ENCODE assay signal across 8 cellular contexts in genomic region chr3:43691120-43692002, GRCh38. TPM values are rescaled to one million over a fixed set of nuclear protein-coding genes. Genes with fewer than 3 reads are reported as not detected.
DNase-seq lines count a peak whose midpoint lies in the region; TF ChIP-seq lines count a peak whose summit lies in the region.

No MANE protein-coding gene starts in this region.

- H3K36me3 ChIP-seq in HEK293 (ENCODE audit: control insufficient read depth in 2 of 2, insufficient read depth in 1 of 2, low read length in 2 of 2) (no peaks in the 10 kb centered on the region), liver (ENCODE audit: control insufficient read depth in 4 of 4, insufficient read depth in 3 of 4, low read depth in 1 of 4, low read length in 3 of 4) (no peaks in the 10 kb centered on the region)

- DNase-seq in GM12865 (ENCODE audit: low read depth) (peak; percentile 54), NCI-H1092 (lab: John Stamatoyannopoulos, UW) (peak; percentile 28), dedifferentiated amniotic fluid mesenchymal stem cell (ENCODE audit: extremely low spot score) (no peak)
- DNase-seq in activated CD4-positive, alpha-beta T cell treated with anti-CD3 and anti-CD28 coated beads for 1 hour, result peak; percentile 12
- DNase-seq in stimulated activated CD4-positive, alpha-beta T cell treated with anti-CD3 and anti-CD28 coated beads, Interleukin-4, amount 100 ng/mL, for 4 hours, result peak; percentile 23 to 38

- H3K4me3 ChIP-seq in GM12865 (ENCODE audit: low read depth, low read length) (peak overlapping the region; percentile 82), HEK293 (ENCODE audit: low read depth, low read length) (peak overlapping the region; percentile 78), liver (ENCODE audit: low read depth in 1 of 3, low read length in 3 of 3) (peak overlapping the region; percentile 79 to 96 (median 79))

- peaks cover 38% of the 10 kb centered on the region for H3K4me1 Mint-ChIP-seq in dendritic cell treated with granulocyte-macrophage colony-stimulating factor and Interleukin-4, amounts not matched to agents 40 ng/mL and 50 ng/mL, for 4 days (ENCODE audit: low read depth)

- peak overlapping the region; percentile 93 for H3K4me3 Mint-ChIP-seq in dendritic cell treated with granulocyte-macrophage colony-stimulating factor and Interleukin-4, amounts not matched to agents 40 ng/mL and 50 ng/mL, for 4 days

- no peak for TF ChIP-seq CTCF in GM12865 (IDR thresholded peaks at IDR 0.05; ENCODE audit: insufficient read depth, low read depth, low read length, missing control alignments)
- TF ChIP-seq CTCF in HEK293 (tag by site-specific recombination; IDR thresholded peaks at IDR 0.05), result no peak
- no peak for TF ChIP-seq CTCF in liver (IDR thresholded peaks at IDR 0.05; ENCODE audit: low read depth, low read length, missing input control)

- H3K27ac ChIP-seq in HEK293 (ENCODE audit: extremely low read depth, low read depth, low read length), result peak overlapping the region; percentile 89
- H3K27ac ChIP-seq in liver (ENCODE audit: low read depth in 1 of 2, low read length in 2 of 2), result peak overlapping the region; percentile 93 to 97

- no peaks in the 10 kb centered on the region for H3K9me3 Mint-ChIP-seq in dendritic cell treated with granulocyte-macrophage colony-stimulating factor and Interleukin-4, amounts not matched to agents 40 ng/mL and 50 ng/mL, for 4 days

- no peaks in the 10 kb centered on the region for H3K27me3 ChIP-seq in liver (ENCODE audit: control insufficient read depth in 4 of 4, insufficient read depth in 4 of 4, low read length in 3 of 4)

- peaks cover 7% of the 10 kb centered on the region for H3K36me3 Mint-ChIP-seq in dendritic cell treated with granulocyte-macrophage colony-stimulating factor and Interleukin-4, amounts not matched to agents 40 ng/mL and 50 ng/mL, for 4 days (ENCODE audit: low read depth)

- H3K9ac ChIP-seq in liver (ENCODE audit: low read depth in 1 of 2, low read length in 2 of 2), result peak overlapping the region; percentile 79 to 94

- POLR2A ChIA-PET in HEK293 (lab: Yijun Ruan, JAX), result interaction anchor here (1.1 kb wide), 2 partner anchors 69 to 479 kb away, joined by 3 to 5 read pairs; partner anchors contain the start of gene ANO10

- H3K27ac Mint-ChIP-seq in dendritic cell treated with granulocyte-macrophage colony-stimulating factor and Interleukin-4, amounts not matched to agents 40 ng/mL and 50 ng/mL, for 4 days, result peak overlapping the region; percentile 92

- no peaks in the 10 kb centered on the region for H3K9me3 ChIP-seq in HEK293 (ENCODE audit: control insufficient read depth, insufficient read depth, low read depth, low read length)
- H3K9me3 ChIP-seq in liver (ENCODE audit: control insufficient read depth in 4 of 4, low read length in 3 of 4), result no peaks in the 10 kb centered on the region

- CTCF ChIA-PET in HEK293 (lab: Yijun Ruan, JAX), result no interaction called here

- WGBS in liver, result under 1% methylated on average over 72 of the region's 72 CpGs

- H3K4me1 ChIP-seq in HEK293 (ENCODE audit: control insufficient read depth, insufficient read depth, low read length) (no peaks in the 10 kb centered on the region), liver (ENCODE audit: control insufficient read depth in 4 of 4, insufficient read depth in 4 of 4, low read length in 3 of 4) (peaks cover 8 to 37% (median 30%) of the 10 kb centered on the region in 4 donors)

- TF ChIP-seq RAD21 in liver (IDR thresholded peaks at IDR 0.05), result no peak

- H3K27me3 Mint-ChIP-seq in dendritic cell treated with granulocyte-macrophage colony-stimulating factor and Interleukin-4, amounts not matched to agents 40 ng/mL and 50 ng/mL, for 4 days, result peaks cover 8% of the 10 kb centered on the region

- intact Hi-C loops in dendritic cell treated with granulocyte-macrophage colony-stimulating factor and Interleukin-4, amounts not matched to agents 40 ng/mL and 50 ng/mL, for 4 days (cut with micrococcal nuclease), result loop anchor here (1.0 to 5.0 kb wide), 2 partner anchors 69 to 76 kb away; partner anchors contain the start of gene ANO10

TF ChIP-seq in HEK293, 187 proteins besides CTCF, POLR2A, EP300 and RAD21 (continues in another document):
- TF ChIP-seq ZNF398 (tag by site-specific recombination; IDR thresholded peaks at IDR 0.05) (peak; percentile 47; the same call in 1 of the 2 replicates), ZNF549 (tag by site-specific recombination; IDR thresholded peaks at IDR 0.05) (no peak), ZNF366 (tag by site-specific recombination; conservative IDR thresholded peaks at IDR 0.05) (peak; percentile 58; the same call in 1 of the 2 replicates), ZNF341 (tag by site-specific recombination; IDR thresholded peaks at IDR 0.05; ENCODE audit: low read depth) (0 out of 2 replicates have a peak, but pooled peaks have one; percentile 17), YY2 (tag by site-specific recombination; IDR thresholded peaks at IDR 0.05) (no peak), ZNF335 (tag by site-specific recombination; conservative IDR thresholded peaks at IDR 0.05) (peak; percentile 49), PATZ1 (tag by site-specific recombination; IDR thresholded peaks at IDR 0.05) (peak; percentile 21; the same call in 1 of the 2 replicates)

TF ChIP-seq in liver, 16 proteins besides CTCF, POLR2A, EP300 and RAD21:
- no peak for TF ChIP-seq SP1 (IDR thresholded peaks at IDR 0.05)
- TF ChIP-seq GABPA (IDR thresholded peaks at IDR 0.05 in 1 of 2, conservative IDR thresholded peaks at IDR 0.05 in 1 of 2), result peak in 1 of 2 donors; percentile 31

RNA-seq across cellular contexts. Expression of gene ABHD5, which starts 0.6 kb away (rescaled TPM):
- total RNA-seq in liver, result 10 to 100 TPM; 22.5 to 25.8 TPM
- 1 to 10 TPM; 9.2 to 9.7 TPM for polyA plus RNA-seq in liver
